Comparison of ENCODE assay signal across 18 cellular contexts in genomic region chr1:87231703-87232363, GRCh38.
"Had no signal": no experiment of that assay in that cellular context is flagged by ENCODE, and none has a peak within 500 bp of the region (broad histone marks: within the 10 kb centered on the region; RNA-seq: fewer than 3 reads in every experiment).

No MANE protein-coding gene starts in this region.

- H3K9me3 Mint-ChIP-seq: activated naive CD8-positive, alpha-beta T cell treated with anti-CD3 and anti-CD28 coated beads, Interleukin-2, amount 50 U/mL, for 24 hours; dendritic cell treated with granulocyte-macrophage colony-stimulating factor and Interleukin-4, amounts not matched to agents 40 ng/mL and 50 ng/mL, for 4 days had no signal

- H3K27ac Mint-ChIP-seq: activated naive CD8-positive, alpha-beta T cell treated with anti-CD3 and anti-CD28 coated beads, Interleukin-2, amount 50 U/mL, for 24 hours; dendritic cell treated with granulocyte-macrophage colony-stimulating factor and Interleukin-4, amounts not matched to agents 40 ng/mL and 50 ng/mL, for 4 days; progenitor cell of endocrine pancreas had no signal

- H3K36me3 ChIP-seq: right atrium auricular region had no signal

- H3K9me3 ChIP-seq: right atrium auricular region had no signal

- H3K4me3 Mint-ChIP-seq: activated naive CD8-positive, alpha-beta T cell treated with anti-CD3 and anti-CD28 coated beads, Interleukin-2, amount 50 U/mL, for 24 hours; dendritic cell treated with granulocyte-macrophage colony-stimulating factor and Interleukin-4, amounts not matched to agents 40 ng/mL and 50 ng/mL, for 4 days had no signal

- H3K27ac ChIP-seq: foreskin keratinocyte, right atrium auricular region had no signal

- H3K4me3 ChIP-seq: right atrium auricular region had no signal

- H3K27me3 ChIP-seq: foreskin keratinocyte, right atrium auricular region had no signal

- ATAC-seq: activated CD4-positive, CD25-positive, alpha-beta regulatory T cell treated with anti-CD3 and anti-CD28 coated beads, Interleukin-2, amount 50 U/mL, for 24 hours; activated naive CD8-positive, alpha-beta T cell treated with anti-CD3 and anti-CD28 coated beads, Interleukin-2, amount 50 U/mL, for 24 hours; foreskin keratinocyte; left ventricle myocardium superior had no signal

- H3K4me1 ChIP-seq: right atrium auricular region had no signal

- DNase-seq: activated CD4-positive, alpha-beta T cell treated with anti-CD3 and anti-CD28 coated beads, Interleukin-2, amount 50 U/mL, for 1 hour; activated naive CD4-positive, alpha-beta T cell treated with Interleukin-2 at 50 U/mL for 16 hours; activated naive CD8-positive, alpha-beta T cell treated with anti-CD3 and anti-CD28 coated beads, Interleukin-2, amount 50 U/mL, for 24 hours; activated T-cell treated with anti-CD3 and anti-CD28 coated beads for 4 hours; aorta; effector memory CD4-positive, alpha-beta T cell; foreskin keratinocyte; kidney glomerular epithelial cell; left ventricle myocardium superior; stimulated activated CD4-positive, alpha-beta T cell treated with anti-CD3 and anti-CD28 coated beads, Interleukin-2, amount 100 ng/mL, for 48 hours; stimulated activated naive CD4-positive, alpha-beta T cell; substantia nigra; T-helper 9 cell; trophoblast cell had no signal

- H3K4me1 Mint-ChIP-seq: activated naive CD8-positive, alpha-beta T cell treated with anti-CD3 and anti-CD28 coated beads, Interleukin-2, amount 50 U/mL, for 24 hours had no signal
